ENCODE assay signal across 1 cellular context in the genomic region with DNA sequence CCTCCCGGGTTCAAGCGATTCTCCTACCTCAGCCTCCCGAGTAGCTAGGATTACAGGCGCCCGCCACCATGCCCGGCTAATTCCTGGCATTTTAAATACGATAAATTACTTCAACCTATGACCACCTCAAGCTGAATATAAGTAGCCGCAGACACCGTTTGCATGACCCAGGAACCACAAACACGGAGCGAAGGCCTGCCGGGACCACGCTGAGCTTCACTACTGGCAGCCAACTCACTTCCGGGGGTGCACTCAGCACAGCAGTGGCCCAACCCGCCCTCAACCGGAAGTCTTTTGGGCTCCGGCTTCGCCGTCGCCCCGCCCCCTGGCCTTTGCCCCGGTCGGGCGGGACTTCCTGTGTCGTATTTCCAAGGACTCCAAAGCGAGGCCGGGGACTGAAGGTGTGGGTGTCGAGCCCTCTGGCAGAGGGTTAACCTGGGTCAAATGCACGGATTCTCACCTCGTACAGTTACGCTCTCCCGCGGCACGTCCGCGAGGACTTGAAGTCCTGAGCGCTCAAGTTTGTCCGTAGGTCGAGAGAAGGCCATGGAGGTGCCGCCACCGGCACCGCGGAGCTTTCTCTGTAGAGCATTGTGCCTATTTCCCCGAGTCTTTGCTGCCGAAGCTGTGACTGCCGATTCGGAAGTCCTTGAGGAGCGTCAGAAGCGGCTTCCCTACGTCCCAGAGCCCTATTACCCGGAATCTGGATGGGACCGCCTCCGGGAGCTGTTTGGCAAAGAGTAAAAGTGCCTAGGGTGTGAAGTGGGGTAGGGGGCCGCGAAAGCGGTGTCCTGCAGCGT.
TF ChIP-seq lines count a peak whose summit lies in the region.

A gene with protein sequence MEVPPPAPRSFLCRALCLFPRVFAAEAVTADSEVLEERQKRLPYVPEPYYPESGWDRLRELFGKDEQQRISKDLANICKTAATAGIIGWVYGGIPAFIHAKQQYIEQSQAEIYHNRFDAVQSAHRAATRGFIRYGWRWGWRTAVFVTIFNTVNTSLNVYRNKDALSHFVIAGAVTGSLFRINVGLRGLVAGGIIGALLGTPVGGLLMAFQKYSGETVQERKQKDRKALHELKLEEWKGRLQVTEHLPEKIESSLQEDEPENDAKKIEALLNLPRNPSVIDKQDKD (plus strand): TSS at position 360 of the 800 bp plus-strand sequence. CDS start 187 bp downstream, at position 547.

TF ChIP-seq in HEK293, 187 proteins besides CTCF, POLR2A, EP300 and RAD21 (continued from another document and continues in another):
- TF ChIP-seq, protein P1, sequence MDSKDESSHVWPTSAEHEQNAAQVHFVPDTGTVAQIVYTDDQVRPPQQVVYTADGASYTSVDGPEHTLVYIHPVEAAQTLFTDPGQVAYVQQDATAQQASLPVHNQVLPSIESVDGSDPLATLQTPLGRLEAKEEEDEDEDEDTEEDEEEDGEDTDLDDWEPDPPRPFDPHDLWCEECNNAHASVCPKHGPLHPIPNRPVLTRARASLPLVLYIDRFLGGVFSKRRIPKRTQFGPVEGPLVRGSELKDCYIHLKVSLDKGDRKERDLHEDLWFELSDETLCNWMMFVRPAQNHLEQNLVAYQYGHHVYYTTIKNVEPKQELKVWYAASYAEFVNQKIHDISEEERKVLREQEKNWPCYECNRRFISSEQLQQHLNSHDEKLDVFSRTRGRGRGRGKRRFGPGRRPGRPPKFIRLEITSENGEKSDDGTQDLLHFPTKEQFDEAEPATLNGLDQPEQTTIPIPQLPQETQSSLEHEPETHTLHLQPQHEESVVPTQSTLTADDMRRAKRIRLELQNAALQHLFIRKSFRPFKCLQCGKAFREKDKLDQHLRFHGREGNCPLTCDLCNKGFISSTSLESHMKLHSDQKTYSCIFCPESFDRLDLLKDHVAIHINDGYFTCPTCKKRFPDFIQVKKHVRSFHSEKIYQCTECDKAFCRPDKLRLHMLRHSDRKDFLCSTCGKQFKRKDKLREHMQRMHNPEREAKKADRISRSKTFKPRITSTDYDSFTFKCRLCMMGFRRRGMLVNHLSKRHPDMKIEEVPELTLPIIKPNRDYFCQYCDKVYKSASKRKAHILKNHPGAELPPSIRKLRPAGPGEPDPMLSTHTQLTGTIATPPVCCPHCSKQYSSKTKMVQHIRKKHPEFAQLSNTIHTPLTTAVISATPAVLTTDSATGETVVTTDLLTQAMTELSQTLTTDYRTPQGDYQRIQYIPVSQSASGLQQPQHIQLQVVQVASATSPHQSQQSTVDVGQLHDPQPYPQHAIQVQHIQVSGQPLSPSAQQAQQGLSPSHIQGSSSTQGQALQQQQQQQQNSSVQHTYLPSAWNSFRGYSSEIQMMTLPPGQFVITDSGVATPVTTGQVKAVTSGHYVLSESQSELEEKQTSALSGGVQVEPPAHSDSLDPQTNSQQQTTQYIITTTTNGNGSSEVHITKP (tag by site-specific recombination; IDR thresholded peaks at IDR 0.05), result peak; percentile 75
- TF ChIP-seq, protein P2, sequence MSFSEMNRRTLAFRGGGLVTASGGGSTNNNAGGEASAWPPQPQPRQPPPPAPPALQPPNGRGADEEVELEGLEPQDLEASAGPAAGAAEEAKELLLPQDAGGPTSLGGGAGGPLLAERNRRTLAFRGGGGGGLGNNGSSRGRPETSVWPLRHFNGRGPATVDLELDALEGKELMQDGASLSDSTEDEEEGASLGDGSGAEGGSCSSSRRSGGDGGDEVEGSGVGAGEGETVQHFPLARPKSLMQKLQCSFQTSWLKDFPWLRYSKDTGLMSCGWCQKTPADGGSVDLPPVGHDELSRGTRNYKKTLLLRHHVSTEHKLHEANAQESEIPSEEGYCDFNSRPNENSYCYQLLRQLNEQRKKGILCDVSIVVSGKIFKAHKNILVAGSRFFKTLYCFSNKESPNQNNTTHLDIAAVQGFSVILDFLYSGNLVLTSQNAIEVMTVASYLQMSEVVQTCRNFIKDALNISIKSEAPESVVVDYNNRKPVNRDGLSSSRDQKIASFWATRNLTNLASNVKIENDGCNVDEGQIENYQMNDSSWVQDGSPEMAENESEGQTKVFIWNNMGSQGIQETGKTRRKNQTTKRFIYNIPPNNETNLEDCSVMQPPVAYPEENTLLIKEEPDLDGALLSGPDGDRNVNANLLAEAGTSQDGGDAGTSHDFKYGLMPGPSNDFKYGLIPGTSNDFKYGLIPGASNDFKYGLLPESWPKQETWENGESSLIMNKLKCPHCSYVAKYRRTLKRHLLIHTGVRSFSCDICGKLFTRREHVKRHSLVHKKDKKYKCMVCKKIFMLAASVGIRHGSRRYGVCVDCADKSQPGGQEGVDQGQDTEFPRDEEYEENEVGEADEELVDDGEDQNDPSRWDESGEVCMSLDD (tag by site-specific recombination; IDR thresholded peaks at IDR 0.05), result no peak
- TF ChIP-seq ZSCAN16 (tag by site-specific recombination; IDR thresholded peaks at IDR 0.05), result no peak
- no peak; the same call in 1 of the 2 replicates for TF ChIP-seq ZNF660 (tag by site-specific recombination; IDR thresholded peaks at IDR 0.05)
- 0 out of 2 replicates have a peak, but pooled peaks have one; percentile 30 for TF ChIP-seq KLF16 (tag by site-specific recombination; IDR thresholded peaks at IDR 0.05)
- TF ChIP-seq ZNF626 (tag by site-specific recombination; IDR thresholded peaks at IDR 0.05), result no peak
- TF ChIP-seq YY1 (tag by site-specific recombination; IDR thresholded peaks at IDR 0.05), result 0 out of 2 replicates have a peak, but pooled peaks have one; percentile 11
- no peak for TF ChIP-seq ZNF169 (tag by site-specific recombination; IDR thresholded peaks at IDR 0.05)
- TF ChIP-seq, protein P3, sequence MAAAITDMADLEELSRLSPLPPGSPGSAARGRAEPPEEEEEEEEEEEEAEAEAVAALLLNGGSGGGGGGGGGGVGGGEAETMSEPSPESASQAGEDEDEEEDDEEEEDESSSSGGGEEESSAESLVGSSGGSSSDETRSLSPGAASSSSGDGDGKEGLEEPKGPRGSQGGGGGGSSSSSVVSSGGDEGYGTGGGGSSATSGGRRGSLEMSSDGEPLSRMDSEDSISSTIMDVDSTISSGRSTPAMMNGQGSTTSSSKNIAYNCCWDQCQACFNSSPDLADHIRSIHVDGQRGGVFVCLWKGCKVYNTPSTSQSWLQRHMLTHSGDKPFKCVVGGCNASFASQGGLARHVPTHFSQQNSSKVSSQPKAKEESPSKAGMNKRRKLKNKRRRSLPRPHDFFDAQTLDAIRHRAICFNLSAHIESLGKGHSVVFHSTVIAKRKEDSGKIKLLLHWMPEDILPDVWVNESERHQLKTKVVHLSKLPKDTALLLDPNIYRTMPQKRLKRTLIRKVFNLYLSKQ (tag by site-specific recombination; IDR thresholded peaks at IDR 0.05; ENCODE audit: borderline replicate concordance), result no peak
- TF ChIP-seq KLF7 (tag by site-specific recombination; IDR thresholded peaks at IDR 0.05; ENCODE audit: borderline replicate concordance), result no peak
- peak; percentile 91 for TF ChIP-seq SP2 (tag by site-specific recombination; IDR thresholded peaks at IDR 0.05)
- no peak for TF ChIP-seq ZNF529 (tag by site-specific recombination; IDR thresholded peaks at IDR 0.05; ENCODE audit: insufficient replicate concordance)
- no peak for TF ChIP-seq ZNF266 (tag by site-specific recombination; IDR thresholded peaks at IDR 0.05; ENCODE audit: low read depth)
- no peak for TF ChIP-seq MYNN (tag by site-specific recombination; IDR thresholded peaks at IDR 0.05; ENCODE audit: borderline replicate concordance)
- no peak for TF ChIP-seq ZNF677 (tag by site-specific recombination; IDR thresholded peaks at IDR 0.05)
- TF ChIP-seq, protein P4, sequence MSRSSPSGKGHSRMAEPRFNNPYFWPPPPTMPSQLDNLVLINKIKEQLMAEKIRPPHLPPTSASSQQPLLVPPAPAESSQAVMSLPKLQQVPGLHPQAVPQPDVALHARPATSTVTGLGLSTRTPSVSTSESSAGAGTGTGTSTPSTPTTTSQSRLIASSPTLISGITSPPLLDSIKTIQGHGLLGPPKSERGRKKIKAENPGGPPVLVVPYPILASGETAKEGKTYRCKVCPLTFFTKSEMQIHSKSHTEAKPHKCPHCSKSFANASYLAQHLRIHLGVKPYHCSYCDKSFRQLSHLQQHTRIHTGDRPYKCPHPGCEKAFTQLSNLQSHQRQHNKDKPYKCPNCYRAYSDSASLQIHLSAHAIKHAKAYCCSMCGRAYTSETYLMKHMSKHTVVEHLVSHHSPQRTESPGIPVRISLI (tag by site-specific recombination; IDR thresholded peaks at IDR 0.05), result no peak
- no peak for TF ChIP-seq ZFP3 (tag by site-specific recombination; IDR thresholded peaks at IDR 0.05; ENCODE audit: low read depth)
- TF ChIP-seq ZNF19 (tag by site-specific recombination; IDR thresholded peaks at IDR 0.05; ENCODE audit: low read depth), result no peak
- TF ChIP-seq, protein P5, sequence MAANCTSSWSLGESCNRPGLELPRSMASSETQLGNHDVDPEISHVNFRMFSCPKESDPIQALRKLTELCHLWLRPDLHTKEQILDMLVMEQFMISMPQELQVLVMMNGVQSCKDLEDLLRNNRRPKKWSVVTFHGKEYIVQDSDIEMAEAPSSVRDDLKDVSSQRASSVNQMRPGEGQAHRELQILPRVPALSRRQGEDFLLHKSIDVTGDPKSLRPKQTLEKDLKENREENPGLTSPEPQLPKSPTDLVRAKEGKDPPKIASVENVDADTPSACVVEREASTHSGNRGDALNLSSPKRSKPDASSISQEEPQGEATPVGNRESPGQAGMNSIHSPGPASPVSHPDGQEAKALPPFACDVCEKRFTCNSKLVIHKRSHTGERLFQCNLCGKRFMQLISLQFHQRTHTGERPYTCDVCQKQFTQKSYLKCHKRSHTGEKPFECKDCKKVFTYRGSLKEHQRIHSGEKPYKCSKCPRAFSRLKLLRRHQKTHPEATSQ (tag by site-specific recombination; IDR thresholded peaks at IDR 0.05), result no peak
- no peak for TF ChIP-seq ZNF157 (tag by site-specific recombination; IDR thresholded peaks at IDR 0.05)
- TF ChIP-seq ZNF501 (tag by site-specific recombination; IDR thresholded peaks at IDR 0.05), result peak; percentile 59; the same call in 1 of the 2 replicates
- no peak for TF ChIP-seq SCRT1 (tag by site-specific recombination; IDR thresholded peaks at IDR 0.05; ENCODE audit: borderline replicate concordance)
- TF ChIP-seq, protein P6, sequence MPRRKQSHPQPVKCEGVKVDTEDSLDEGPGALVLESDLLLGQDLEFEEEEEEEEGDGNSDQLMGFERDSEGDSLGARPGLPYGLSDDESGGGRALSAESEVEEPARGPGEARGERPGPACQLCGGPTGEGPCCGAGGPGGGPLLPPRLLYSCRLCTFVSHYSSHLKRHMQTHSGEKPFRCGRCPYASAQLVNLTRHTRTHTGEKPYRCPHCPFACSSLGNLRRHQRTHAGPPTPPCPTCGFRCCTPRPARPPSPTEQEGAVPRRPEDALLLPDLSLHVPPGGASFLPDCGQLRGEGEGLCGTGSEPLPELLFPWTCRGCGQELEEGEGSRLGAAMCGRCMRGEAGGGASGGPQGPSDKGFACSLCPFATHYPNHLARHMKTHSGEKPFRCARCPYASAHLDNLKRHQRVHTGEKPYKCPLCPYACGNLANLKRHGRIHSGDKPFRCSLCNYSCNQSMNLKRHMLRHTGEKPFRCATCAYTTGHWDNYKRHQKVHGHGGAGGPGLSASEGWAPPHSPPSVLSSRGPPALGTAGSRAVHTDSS (tag by site-specific recombination; IDR thresholded peaks at IDR 0.05), result no peak
- TF ChIP-seq ZNF354C (tag by site-specific recombination; IDR thresholded peaks at IDR 0.05; ENCODE audit: borderline replicate concordance, low read depth), result no peak
- TF ChIP-seq ZNF394 (tag by site-specific recombination; IDR thresholded peaks at IDR 0.05; ENCODE audit: borderline replicate concordance), result no peak
- TF ChIP-seq ZNF202 (tag by site-specific recombination; IDR thresholded peaks at IDR 0.05; ENCODE audit: borderline replicate concordance), result no peak
- TF ChIP-seq, protein P7, sequence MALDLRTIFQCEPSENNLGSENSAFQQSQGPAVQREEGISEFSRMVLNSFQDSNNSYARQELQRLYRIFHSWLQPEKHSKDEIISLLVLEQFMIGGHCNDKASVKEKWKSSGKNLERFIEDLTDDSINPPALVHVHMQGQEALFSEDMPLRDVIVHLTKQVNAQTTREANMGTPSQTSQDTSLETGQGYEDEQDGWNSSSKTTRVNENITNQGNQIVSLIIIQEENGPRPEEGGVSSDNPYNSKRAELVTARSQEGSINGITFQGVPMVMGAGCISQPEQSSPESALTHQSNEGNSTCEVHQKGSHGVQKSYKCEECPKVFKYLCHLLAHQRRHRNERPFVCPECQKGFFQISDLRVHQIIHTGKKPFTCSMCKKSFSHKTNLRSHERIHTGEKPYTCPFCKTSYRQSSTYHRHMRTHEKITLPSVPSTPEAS (tag by site-specific recombination; IDR thresholded peaks at IDR 0.05), result no peak
- no peak for TF ChIP-seq ZNF114 (tag by site-specific recombination; IDR thresholded peaks at IDR 0.05)
- TF ChIP-seq ZNF777 (tag by site-specific recombination; IDR thresholded peaks at IDR 0.05; ENCODE audit: borderline replicate concordance), result no peak
- TF ChIP-seq, protein P8, sequence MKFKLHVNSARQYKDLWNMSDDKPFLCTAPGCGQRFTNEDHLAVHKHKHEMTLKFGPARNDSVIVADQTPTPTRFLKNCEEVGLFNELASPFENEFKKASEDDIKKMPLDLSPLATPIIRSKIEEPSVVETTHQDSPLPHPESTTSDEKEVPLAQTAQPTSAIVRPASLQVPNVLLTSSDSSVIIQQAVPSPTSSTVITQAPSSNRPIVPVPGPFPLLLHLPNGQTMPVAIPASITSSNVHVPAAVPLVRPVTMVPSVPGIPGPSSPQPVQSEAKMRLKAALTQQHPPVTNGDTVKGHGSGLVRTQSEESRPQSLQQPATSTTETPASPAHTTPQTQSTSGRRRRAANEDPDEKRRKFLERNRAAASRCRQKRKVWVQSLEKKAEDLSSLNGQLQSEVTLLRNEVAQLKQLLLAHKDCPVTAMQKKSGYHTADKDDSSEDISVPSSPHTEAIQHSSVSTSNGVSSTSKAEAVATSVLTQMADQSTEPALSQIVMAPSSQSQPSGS (tag by site-specific recombination; IDR thresholded peaks at IDR 0.05; ENCODE audit: low read depth), result no peak
- TF ChIP-seq ZNF544 (tag by site-specific recombination; IDR thresholded peaks at IDR 0.05), result no peak
- TF ChIP-seq, protein P9, sequence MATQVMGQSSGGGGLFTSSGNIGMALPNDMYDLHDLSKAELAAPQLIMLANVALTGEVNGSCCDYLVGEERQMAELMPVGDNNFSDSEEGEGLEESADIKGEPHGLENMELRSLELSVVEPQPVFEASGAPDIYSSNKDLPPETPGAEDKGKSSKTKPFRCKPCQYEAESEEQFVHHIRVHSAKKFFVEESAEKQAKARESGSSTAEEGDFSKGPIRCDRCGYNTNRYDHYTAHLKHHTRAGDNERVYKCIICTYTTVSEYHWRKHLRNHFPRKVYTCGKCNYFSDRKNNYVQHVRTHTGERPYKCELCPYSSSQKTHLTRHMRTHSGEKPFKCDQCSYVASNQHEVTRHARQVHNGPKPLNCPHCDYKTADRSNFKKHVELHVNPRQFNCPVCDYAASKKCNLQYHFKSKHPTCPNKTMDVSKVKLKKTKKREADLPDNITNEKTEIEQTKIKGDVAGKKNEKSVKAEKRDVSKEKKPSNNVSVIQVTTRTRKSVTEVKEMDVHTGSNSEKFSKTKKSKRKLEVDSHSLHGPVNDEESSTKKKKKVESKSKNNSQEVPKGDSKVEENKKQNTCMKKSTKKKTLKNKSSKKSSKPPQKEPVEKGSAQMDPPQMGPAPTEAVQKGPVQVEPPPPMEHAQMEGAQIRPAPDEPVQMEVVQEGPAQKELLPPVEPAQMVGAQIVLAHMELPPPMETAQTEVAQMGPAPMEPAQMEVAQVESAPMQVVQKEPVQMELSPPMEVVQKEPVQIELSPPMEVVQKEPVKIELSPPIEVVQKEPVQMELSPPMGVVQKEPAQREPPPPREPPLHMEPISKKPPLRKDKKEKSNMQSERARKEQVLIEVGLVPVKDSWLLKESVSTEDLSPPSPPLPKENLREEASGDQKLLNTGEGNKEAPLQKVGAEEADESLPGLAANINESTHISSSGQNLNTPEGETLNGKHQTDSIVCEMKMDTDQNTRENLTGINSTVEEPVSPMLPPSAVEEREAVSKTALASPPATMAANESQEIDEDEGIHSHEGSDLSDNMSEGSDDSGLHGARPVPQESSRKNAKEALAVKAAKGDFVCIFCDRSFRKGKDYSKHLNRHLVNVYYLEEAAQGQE (tag by site-specific recombination; IDR thresholded peaks at IDR 0.05), result no peak
- TF ChIP-seq SCRT2 (tag by site-specific recombination; IDR thresholded peaks at IDR 0.05), result no peak
